11 cellular contexts compared by ENCODE assay signal in the genomic region with DNA sequence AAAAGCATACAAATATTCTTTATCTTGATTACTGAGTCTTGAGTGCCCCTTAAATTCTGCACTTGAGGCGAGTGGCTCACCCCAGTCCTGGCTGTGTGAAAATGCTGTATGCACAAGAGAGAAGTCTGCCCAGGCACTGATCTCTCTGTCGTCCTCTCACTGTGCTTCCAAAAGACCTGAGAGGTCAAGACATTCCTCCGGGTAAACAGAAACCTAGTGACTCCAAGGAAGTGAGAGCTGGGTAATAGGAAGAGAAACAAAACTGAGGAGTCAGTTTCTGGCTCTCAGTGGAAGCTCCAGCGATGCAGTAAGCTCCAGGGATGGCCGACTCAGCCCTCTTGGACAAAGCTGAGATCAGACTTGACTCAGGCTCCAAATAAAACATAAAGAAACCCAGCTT.
DNase-seq lines count a peak whose midpoint lies in the region; ATAC-seq and TF ChIP-seq lines count a peak whose summit lies in the region.
"Had no signal": no experiment of that assay in that cellular context is flagged by ENCODE, and none has a peak within 500 bp of the region (broad histone marks: within the 10 kb centered on the region; RNA-seq: fewer than 3 reads in every experiment).

No MANE protein-coding gene starts in this region.

- H3K27ac Mint-ChIP-seq in T-helper 2 cell treated with Interferon-gamma antibody and Interleukin-4, amounts not matched to agents 5 μg/mL and 100 μg/mL, for 36 hours: peak overlapping the region; percentile 4
- H3K27ac Mint-ChIP-seq in activated CD8-positive, alpha-beta T cell treated with anti-CD3 and anti-CD28 coated beads for 36 hours: peak overlapping the region; percentile 60
- no peak overlapping the region for H3K27ac Mint-ChIP-seq in glutamatergic neuron (ENCODE audit: unreplicated experiment)

- H3K4me1 Mint-ChIP-seq in T-helper 2 cell treated with Interferon-gamma antibody and Interleukin-4, amounts not matched to agents 5 μg/mL and 100 μg/mL, for 36 hours (ENCODE audit: low read depth): peaks cover 57% of the 10 kb centered on the region
- peaks cover 76% of the 10 kb centered on the region for H3K4me1 Mint-ChIP-seq in activated CD8-positive, alpha-beta T cell treated with anti-CD3 and anti-CD28 coated beads for 36 hours (ENCODE audit: low read depth)
- peaks cover 14% of the 10 kb centered on the region for H3K4me1 Mint-ChIP-seq in glutamatergic neuron (ENCODE audit: low read depth, unreplicated experiment)

- POLR2A ChIA-PET in activated CD8-positive, alpha-beta T cell treated with anti-CD3 and anti-CD28 coated beads for 36 hours (lab: Charles Lee): interaction anchor here (1.3 kb wide), 1 partner anchor 9 kb away, joined by 9 read pairs; no protein-coding TSS in a partner anchor

- no peak for ATAC-seq in activated CD8-positive, alpha-beta T cell treated with anti-CD3 and anti-CD28 coated beads for 36 hours
- ATAC-seq in left colon: no peak

- CTCF ChIA-PET in activated CD8-positive, alpha-beta T cell treated with anti-CD3 and anti-CD28 coated beads for 36 hours (lab: Charles Lee): interaction anchor here (1.0 to 10.3 kb wide), 8 partner anchors 7 to 152 kb away, joined by 3 to 145 read pairs (median 4); a partner anchor contains a TSS

- peak overlapping the region in 1 of 3 donors; percentile 13 for H3K9ac ChIP-seq in skeletal muscle tissue (ENCODE audit: low read depth in 1 of 3, low read length in 3 of 3)

- peaks cover 22% of the 10 kb centered on the region for H3K36me3 Mint-ChIP-seq in T-helper 2 cell treated with Interferon-gamma antibody and Interleukin-4, amounts not matched to agents 5 μg/mL and 100 μg/mL, for 36 hours (ENCODE audit: low read depth)
- H3K36me3 Mint-ChIP-seq in activated CD8-positive, alpha-beta T cell treated with anti-CD3 and anti-CD28 coated beads for 36 hours (ENCODE audit: low read depth): peaks cover 10% of the 10 kb centered on the region
- H3K36me3 Mint-ChIP-seq in glutamatergic neuron (ENCODE audit: unreplicated experiment): no peaks in the 10 kb centered on the region

- H3K27me3 ChIP-seq in skeletal muscle tissue (ENCODE audit: control insufficient read depth in 3 of 3, insufficient read depth in 3 of 3, low read length in 3 of 3): no peaks in the 10 kb centered on the region
- H3K27me3 ChIP-seq: heart left ventricle had no signal

- no peak for DNase-seq in T-helper 2 cell treated with Interferon-gamma antibody and Interleukin-4, amounts not matched to agents 5 μg/mL and 100 μg/mL, for 36 hours (ENCODE audit: low spot score)
- DNase-seq in T-helper 2 cell: no peak
- DNase-seq in activated CD8-positive, alpha-beta T cell treated with anti-CD3 and anti-CD28 coated beads for 36 hours: no peak
- peak; percentile 21 for DNase-seq in fibroblast of the conjunctiva (ENCODE audit: low read depth)
- no peak for DNase-seq in effector CD4-positive, alpha-beta T cell
- no peak for DNase-seq in glutamatergic neuron
- DNase-seq in left colon: no peak
- DNase-seq: activated CD8-positive, alpha-beta memory T cell treated with anti-CD3 and anti-CD28 coated beads for 24 hours; heart left ventricle; SHP77 had no signal

- H3K4me3 ChIP-seq in skeletal muscle tissue (ENCODE audit: low read length in 3 of 3): no peak overlapping the region

- no peaks in the 10 kb centered on the region for H3K9me3 ChIP-seq in skeletal muscle tissue (ENCODE audit: control insufficient read depth in 3 of 3, low read length in 3 of 3)
- H3K9me3 ChIP-seq: heart left ventricle had no signal

- no peak for TF ChIP-seq CTCF in activated CD8-positive, alpha-beta T cell treated with anti-CD3 and anti-CD28 coated beads for 36 hours (IDR thresholded peaks at IDR 0.05)
- TF ChIP-seq CTCF in glutamatergic neuron (IDR thresholded peaks at IDR 0.05; ENCODE audit: partially characterized antibody, unreplicated experiment): no peak

- intact Hi-C loops in activated CD8-positive, alpha-beta T cell treated with anti-CD3 and anti-CD28 coated beads for 36 hours (cut with micrococcal nuclease): no loop called here
- intact Hi-C loops in left colon (cut with DNase I, micrococcal nuclease): no loop called here

- H3K9me3 Mint-ChIP-seq in T-helper 2 cell treated with Interferon-gamma antibody and Interleukin-4, amounts not matched to agents 5 μg/mL and 100 μg/mL, for 36 hours: no peaks in the 10 kb centered on the region
- H3K9me3 Mint-ChIP-seq in activated CD8-positive, alpha-beta T cell treated with anti-CD3 and anti-CD28 coated beads for 36 hours: no peaks in the 10 kb centered on the region
- peaks cover 2% of the 10 kb centered on the region for H3K9me3 Mint-ChIP-seq in glutamatergic neuron (ENCODE audit: unreplicated experiment)

- peak overlapping the region; percentile 4 for H3K27ac ChIP-seq in skeletal muscle tissue (ENCODE audit: low read depth, low read length)

- no peaks in the 10 kb centered on the region for H3K27me3 Mint-ChIP-seq in T-helper 2 cell treated with Interferon-gamma antibody and Interleukin-4, amounts not matched to agents 5 μg/mL and 100 μg/mL, for 36 hours (ENCODE audit: low read depth)
- H3K27me3 Mint-ChIP-seq in activated CD8-positive, alpha-beta T cell treated with anti-CD3 and anti-CD28 coated beads for 36 hours: no peaks in the 10 kb centered on the region
- H3K27me3 Mint-ChIP-seq in glutamatergic neuron (ENCODE audit: unreplicated experiment): peaks cover 3% of the 10 kb centered on the region

- no peak overlapping the region for H3K4me3 Mint-ChIP-seq in T-helper 2 cell treated with Interferon-gamma antibody and Interleukin-4, amounts not matched to agents 5 μg/mL and 100 μg/mL, for 36 hours
- no peak overlapping the region for H3K4me3 Mint-ChIP-seq in activated CD8-positive, alpha-beta T cell treated with anti-CD3 and anti-CD28 coated beads for 36 hours
- no peak overlapping the region for H3K4me3 Mint-ChIP-seq in glutamatergic neuron (ENCODE audit: unreplicated experiment)

- H3K4me1 ChIP-seq in skeletal muscle tissue (ENCODE audit: control insufficient read depth in 3 of 3, insufficient read depth in 3 of 3, low read length in 3 of 3): peaks cover 29 to 40% (median 38%) of the 10 kb centered on the region in 3 donors

- no peaks in the 10 kb centered on the region for H3K36me3 ChIP-seq in skeletal muscle tissue (ENCODE audit: control insufficient read depth in 3 of 3, insufficient read depth in 3 of 3, low read length in 3 of 3)
